In genomic region chr17:82396601-82397435, GRCh38 we compare ENCODE assay signal across 1 cellular context.
A peak's percentile ranks its signal among the peaks of the same experiment; 100 is the strongest.
TF ChIP-seq lines count a peak whose summit lies in the region.

No MANE protein-coding gene starts in this region.

TF ChIP-seq in SK-N-SH, 30 proteins besides CTCF, POLR2A, EP300 and RAD21:
- peak; percentile 90 for TF ChIP-seq REST (IDR thresholded peaks at IDR 0.05; ENCODE audit: low read depth, low read length)
- TF ChIP-seq RXRA (IDR thresholded peaks at IDR 0.05; ENCODE audit: borderline replicate concordance, low read depth): no peak
- peak; percentile 60; the same call in 1 of the 2 replicates for TF ChIP-seq SIN3A (IDR thresholded peaks at IDR 0.05; ENCODE audit: borderline replicate concordance, low read depth, low read length)
- 0 out of 2 replicates have a peak, but pooled peaks have one; percentile 22 for TF ChIP-seq MAX (IDR thresholded peaks at IDR 0.05; ENCODE audit: low read depth)
- no peak; the same call in 1 of the 2 replicates for TF ChIP-seq JUND (IDR thresholded peaks at IDR 0.05)
- peak; percentile 38; the same call in 1 of the 2 replicates for TF ChIP-seq FOSL2 (IDR thresholded peaks at IDR 0.05; ENCODE audit: borderline replicate concordance, low read depth)
- TF ChIP-seq TCF12 (IDR thresholded peaks at IDR 0.05): peak; percentile 42; the same call in 1 of the 2 replicates
